26 cellular contexts compared by ENCODE assay signal in genomic region chr17:40028595-40028994, GRCh38. TPM values are rescaled to one million over a fixed set of nuclear protein-coding genes. Genes with fewer than 3 reads are reported as not detected.
"Had no signal": no experiment of that assay in that cellular context is flagged by ENCODE, and none has a peak within 500 bp of the region (broad histone marks: within the 10 kb centered on the region; RNA-seq: fewer than 3 reads in every experiment).

No MANE protein-coding gene starts in this region.

- H3K9me3 ChIP-seq: esophagus squamous epithelium, psoas muscle, spleen, testis, tibial nerve, upper lobe of right lung, vagina had no signal

- H3K27ac ChIP-seq: esophagus squamous epithelium, parathyroid adenoma, psoas muscle, spleen, testis, tibial nerve, upper lobe of right lung, vagina had no signal

- H3K27ac Mint-ChIP-seq: nephron; stimulated activated naive B cell treated with anti-CD40 and anti-IgM and Interleukin-4, amounts not matched to agents 10 μg/mL and 1 μg/mL and 100 μg/mL, for 72 hours had no signal

- H3K4me3 Mint-ChIP-seq: naive B cell; nephron; stimulated activated naive B cell treated with anti-CD40 and anti-IgM and Interleukin-4, amounts not matched to agents 10 μg/mL and 1 μg/mL and 100 μg/mL, for 72 hours; stimulated activated naive CD8-positive, alpha-beta T cell treated with anti-CD3 and anti-CD28 coated beads, Interleukin-15, amount 100 ng/mL, for 72 hours had no signal

- ATAC-seq: left cardiac atrium; psoas muscle; sciatic nerve; stimulated activated naive B cell treated with anti-CD40 and anti-IgM and Interleukin-4, amounts not matched to agents 10 μg/mL and 1 μg/mL and 100 μg/mL, for 72 hours; stimulated activated naive CD8-positive, alpha-beta T cell treated with anti-CD3 and anti-CD28 coated beads, Interleukin-15, amount 100 ng/mL, for 72 hours; upper lobe of right lung had no signal

- DNase-seq: effector memory CD4-positive, alpha-beta T cell; esophagus squamous epithelium; foreskin fibroblast; kidney; left cardiac atrium; mesendoderm; naive B cell; psoas muscle; retina; spleen; stimulated activated CD4-positive, alpha-beta T cell treated with anti-CD3 and anti-CD28 coated beads, Interleukin-15, amount 100 ng/mL, for 24 hours; stimulated activated CD4-positive, alpha-beta T cell treated with anti-CD3 and anti-CD28 coated beads, Interleukin-1b, Interleukin-23, amount 100 ng/mL, for 48 hours; stimulated activated CD4-positive, alpha-beta T cell treated with anti-CD3 and anti-CD28 coated beads, Interleukin-4, amount 100 ng/mL, for 24 hours; stimulated activated naive B cell treated with anti-CD40 and anti-IgM and Interleukin-4, amounts not matched to agents 10 μg/mL and 1 μg/mL and 100 μg/mL, for 72 hours; stimulated activated naive CD8-positive, alpha-beta T cell treated with anti-CD3 and anti-CD28 coated beads, Interleukin-15, amount 100 ng/mL, for 72 hours; testis; upper lobe of right lung had no signal

- H3K27me3 Mint-ChIP-seq: naive B cell; stimulated activated naive B cell treated with anti-CD40 and anti-IgM and Interleukin-4, amounts not matched to agents 10 μg/mL and 1 μg/mL and 100 μg/mL, for 72 hours; stimulated activated naive CD8-positive, alpha-beta T cell treated with anti-CD3 and anti-CD28 coated beads, Interleukin-15, amount 100 ng/mL, for 72 hours had no signal

- H3K27me3 ChIP-seq: esophagus squamous epithelium, spleen, testis, tibial nerve, upper lobe of right lung, vagina had no signal

- H3K4me3 ChIP-seq: esophagus squamous epithelium, psoas muscle, spleen, testis, tibial nerve, upper lobe of right lung, vagina had no signal

- H3K9me3 Mint-ChIP-seq: naive B cell; nephron; stimulated activated naive B cell treated with anti-CD40 and anti-IgM and Interleukin-4, amounts not matched to agents 10 μg/mL and 1 μg/mL and 100 μg/mL, for 72 hours; stimulated activated naive CD8-positive, alpha-beta T cell treated with anti-CD3 and anti-CD28 coated beads, Interleukin-15, amount 100 ng/mL, for 72 hours had no signal

RNA-seq across cellular contexts. Expression of gene CSF3, which starts 13.4 kb away (rescaled TPM):
- total RNA-seq: epithelial cell of proximal tubule, kidney, liver, lung microvascular endothelial cell, subcutaneous adipose tissue had no signal
